Comparison of ENCODE assay signal across 8 cellular contexts in the genomic region with DNA sequence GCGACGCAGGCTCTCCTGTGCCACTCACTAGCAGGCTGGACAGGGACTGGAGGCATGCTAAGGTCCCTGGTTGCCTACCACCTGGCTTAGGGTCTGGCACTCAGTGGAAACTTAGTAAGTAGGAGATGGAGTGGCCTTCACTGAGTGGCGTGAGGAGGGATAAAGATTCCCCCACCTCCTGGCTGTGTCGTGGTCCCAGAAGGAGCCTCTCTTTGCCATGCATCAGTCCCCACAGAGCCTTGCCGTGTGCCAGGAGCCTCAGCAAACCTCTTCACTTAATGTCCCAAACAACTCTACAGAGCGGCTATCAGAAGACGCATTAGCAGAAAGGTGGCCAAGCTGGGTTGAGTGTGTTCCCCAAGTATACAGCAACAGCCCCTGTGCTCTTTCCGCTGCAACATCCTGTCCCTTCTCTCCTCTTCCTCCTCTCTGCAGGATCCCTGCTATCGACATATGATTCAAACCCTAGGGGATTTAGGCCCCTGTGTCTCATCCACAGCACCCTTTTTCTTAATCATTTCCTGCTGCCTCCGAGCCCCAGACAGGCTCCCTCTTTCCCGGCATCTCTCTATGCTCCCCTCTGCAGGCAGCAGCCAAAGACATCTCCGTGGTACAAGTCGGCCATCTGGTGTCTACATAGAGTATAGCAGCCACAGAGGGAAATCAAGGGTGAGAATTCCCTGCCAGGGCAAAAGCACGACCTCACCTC.
A peak's percentile ranks its signal among the peaks of the same experiment; 100 is the strongest.
DNase-seq lines count a peak whose midpoint lies in the region; ATAC-seq, FAIRE-seq and TF ChIP-seq lines count a peak whose summit lies in the region.

No MANE protein-coding gene starts in this region.

- H3K4me1 ChIP-seq in Peyer's patch = peaks cover 0 to 5% (median 0%) of the 10 kb centered on the region in 4 donors
- peaks cover 0 to 10% of the 10 kb centered on the region in 2 experiments; a peak in 2 of 5 replicates for H3K4me1 ChIP-seq in K562 (replicated peaks in 1 of 2; ENCODE audit: control insufficient read depth in 2 of 2, insufficient read depth in 2 of 2, low read length in 2 of 2)

- no peak overlapping the region for H3K9ac ChIP-seq in K562 (ENCODE audit: insufficient read depth in 1 of 2, low read depth in 2 of 2, low read length in 2 of 2)

- no peaks in the 10 kb centered on the region for H3K79me2 ChIP-seq in K562 (ENCODE audit: control insufficient read depth, insufficient read depth, low read length)

- H3K36me3 ChIP-seq in Peyer's patch (no peaks in the 10 kb centered on the region), K562 (ENCODE audit: control insufficient read depth, insufficient read depth, low read length) (no peaks in the 10 kb centered on the region)

- peak; percentile 80 to 91 for TF ChIP-seq RAD21 in K562 (CRISPR knock-in tag; conservative IDR thresholded peaks at IDR 0.05 in 1 of 2, IDR thresholded peaks at IDR 0.05 in 1 of 2)

- TF ChIP-seq EP300 in K562 (IDR thresholded peaks at IDR 0.05; ENCODE audit: low read length) = no peak

- ATAC-seq in K562 (peak; percentile 90), HG02840 (IDR thresholded peaks at IDR 0.05; ENCODE audit: low FRiP score, unreplicated experiment) (no peak), GM21381 (IDR thresholded peaks at IDR 0.05; ENCODE audit: unreplicated experiment) (no peak)

- intact Hi-C loops in K562 (cut with micrococcal nuclease) = loop anchor here (1.0 to 5.0 kb wide), 4 partner anchors 109 to 301 kb away; no protein-coding TSS in a partner anchor

- in situ Hi-C loops in K562 (cut with MboI) = no loop called here

- H4K20me1 ChIP-seq in K562 (replicated peaks; ENCODE audit: control insufficient read depth, insufficient read depth, low read length) = 0 out of 2 replicates have a peak, but pooled peaks cover 8% of the 10 kb centered on the region

- no peak overlapping the region for H3K4me2 ChIP-seq in K562 (ENCODE audit: insufficient read depth, low read length)

- H3K4me3 ChIP-seq in Peyer's patch (no peak overlapping the region), K562 (no peak overlapping the region)

- no peak overlapping the region for H2AFZ ChIP-seq in K562 (ENCODE audit: low read depth, low read length)

- no peaks in the 10 kb centered on the region for H3K9me1 ChIP-seq in K562 (ENCODE audit: control insufficient read depth, insufficient read depth, low read length)

- POLR2A ChIA-PET in K562 (lab: Yijun Ruan, JAX) = no interaction called here

- CTCF ChIA-PET in K562 (lab: Yijun Ruan, JAX; ENCODE audit: low intra/inter-chr PET ratio) = interaction anchor here (0.6 to 3.7 kb wide), 5 partner anchors 108 to 593 kb away, joined by 3 to 15 read pairs (median 4); no protein-coding TSS in a partner anchor

- WGBS in K562 (ENCODE audit: insufficient coverage, low coverage, missing lambda C conversion rate) = 5% methylated on average over 14 of the region's 14 CpGs

- FAIRE-seq in K562 (lab: Jason Lieb, UNC) = peak; percentile 90

- peak; percentile 40 for DNase-seq in DMS153 (lab: John Stamatoyannopoulos, UW)
- DNase-seq in HS-27A (ENCODE audit: low read depth) = peak; percentile 52
- peak in 1 of 3 donors; percentile 58 for DNase-seq in Peyer's patch
- peak; percentile 61 to 66 (median 62) for DNase-seq in K562 (ENCODE audit: extremely low read depth in 1 of 4, low spot score in 3 of 4)
- DNase-seq in iPS-NIHi7 (ENCODE audit: extremely low spot score) = peak; percentile 85
- DNase-seq in stimulated activated CD4-positive, alpha-beta T cell treated with anti-CD3 and anti-CD28 coated beads, Interleukin-1b, Interleukin-23, amount 100 ng/mL, for 24 hours (ENCODE audit: low read depth in 4 of 4, low spot score in 1 of 4) = peak in 3 of 4 experiments; percentile 4 to 29 (median 10)

- peak in 4 of 6 experiments; percentile 37 to 70 (median 64) for TF ChIP-seq CTCF in Peyer's patch (IDR thresholded peaks at IDR 0.05)
- TF ChIP-seq CTCF in K562 (IDR thresholded peaks at IDR 0.05 in 2 of 3, conservative IDR thresholded peaks at IDR 0.05 in 1 of 3; ENCODE audit: insufficient read depth in 2 of 3, low read depth in 1 of 3, low read length in 3 of 3) = peak; percentile 86 to 96 (median 92)

- BruUV-seq in K562 (replicated peaks; lab: Mats Ljungman, UMichigan) = no TSS peak

- H3K27me3 ChIP-seq in Peyer's patch = no peaks in the 10 kb centered on the region
- peaks cover 10 to 31% of the 10 kb centered on the region in 2 experiments; a peak in 4 of 5 replicates for H3K27me3 ChIP-seq in K562 (ENCODE audit: control insufficient read depth in 2 of 2, insufficient read depth in 2 of 2, low read length in 2 of 2)

- H3K27ac ChIP-seq in Peyer's patch = no peak overlapping the region
- no peak overlapping the region for H3K27ac ChIP-seq in K562 (ENCODE audit: extremely low read depth, low read depth, low read length)

- TF ChIP-seq POLR2A in Peyer's patch (IDR thresholded peaks at IDR 0.05) (no peak), K562 (conservative IDR thresholded peaks at IDR 0.05) (no peak)

- no peaks in the 10 kb centered on the region for H3K9me3 ChIP-seq in Peyer's patch
- H3K9me3 ChIP-seq in K562 (replicated peaks; ENCODE audit: control insufficient read depth, insufficient read depth, low read depth, low read length) = 0 out of 2 replicates have a peak, but pooled peaks cover 3% of the 10 kb centered on the region

TF ChIP-seq in K562, 482 proteins besides CTCF, POLR2A, EP300 and RAD21:
- TF ChIP-seq SMC3 (conservative IDR thresholded peaks at IDR 0.05; ENCODE audit: insufficient read depth, low read depth, low read length) (peak; percentile 77), CC2D1A (IDR thresholded peaks at IDR 0.05) (peak; percentile 41; the same call in 1 of the 2 replicates), RB1 (IDR thresholded peaks at IDR 0.05; ENCODE audit: low read depth) (0 out of 2 replicates have a peak, but pooled peaks have one; percentile 13), PREB (CRISPR knock-in tag; IDR thresholded peaks at IDR 0.05) (0 out of 2 replicates have a peak, but pooled peaks have one; percentile 55), MIER1 (IDR thresholded peaks at IDR 0.05; ENCODE audit: low read depth) (no peak), ARID2 (IDR thresholded peaks at IDR 0.05) (0 out of 2 replicates have a peak, but pooled peaks have one; percentile 34), KAT7 (CRISPR knock-in tag; IDR thresholded peaks at IDR 0.05; ENCODE audit: borderline replicate concordance) (no peak), MAZ (CRISPR knock-in tag; conservative IDR thresholded peaks at IDR 0.05 in 1 of 2, IDR thresholded peaks at IDR 0.05 in 1 of 2) (0 out of 4 replicates have a peak, but pooled peaks of 1 of the 2 experiments have one; percentile 18)
- TF ChIP-seq, protein P1, sequence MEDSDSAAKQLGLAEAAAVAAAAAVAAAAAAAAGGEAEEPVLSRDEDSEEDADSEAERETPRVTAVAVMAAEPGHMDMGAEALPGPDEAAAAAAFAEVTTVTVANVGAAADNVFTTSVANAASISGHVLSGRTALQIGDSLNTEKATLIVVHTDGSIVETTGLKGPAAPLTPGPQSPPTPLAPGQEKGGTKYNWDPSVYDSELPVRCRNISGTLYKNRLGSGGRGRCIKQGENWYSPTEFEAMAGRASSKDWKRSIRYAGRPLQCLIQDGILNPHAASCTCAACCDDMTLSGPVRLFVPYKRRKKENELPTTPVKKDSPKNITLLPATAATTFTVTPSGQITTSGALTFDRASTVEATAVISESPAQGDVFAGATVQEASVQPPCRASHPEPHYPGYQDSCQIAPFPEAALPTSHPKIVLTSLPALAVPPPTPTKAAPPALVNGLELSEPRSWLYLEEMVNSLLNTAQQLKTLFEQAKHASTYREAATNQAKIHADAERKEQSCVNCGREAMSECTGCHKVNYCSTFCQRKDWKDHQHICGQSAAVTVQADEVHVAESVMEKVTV (CRISPR knock-in tag; IDR thresholded peaks at IDR 0.05) = peak; percentile 77
TF ChIP-seq in K562: peak in this region for 7.
